13 cellular contexts compared by ENCODE assay signal in genomic region chr10:90847436-90847835, GRCh38. TPM values are rescaled to one million over a fixed set of nuclear protein-coding genes. Genes with fewer than 3 reads are reported as not detected.
DNase-seq lines count a peak whose midpoint lies in the region; ATAC-seq and TF ChIP-seq lines count a peak whose summit lies in the region.
"Had no signal": no experiment of that assay in that cellular context is flagged by ENCODE, and none has a peak within 500 bp of the region (broad histone marks: within the 10 kb centered on the region; RNA-seq: fewer than 3 reads in every experiment).

No MANE protein-coding gene starts in this region.

- H2BK120ac ChIP-seq in mesenchymal stem cell (ENCODE audit: low read depth, low read length) = no peak overlapping the region

- TF ChIP-seq CTCF in adrenal gland (IDR thresholded peaks at IDR 0.05) = no peak

- no peak overlapping the region for H4K8ac ChIP-seq in mesenchymal stem cell (ENCODE audit: low read length)

- H3K4ac ChIP-seq in mesenchymal stem cell (ENCODE audit: low read depth in 1 of 2, low read length in 2 of 2) = no peak overlapping the region

- H2BK5ac ChIP-seq in mesenchymal stem cell (ENCODE audit: low read depth, low read length, poor library complexity, severe bottlenecking) = no peak overlapping the region

- peak overlapping the region; percentile 26 for H3K9ac ChIP-seq in mesenchymal stem cell (ENCODE audit: low read length)

- no peaks in the 10 kb centered on the region for H3K79me1 ChIP-seq in mesenchymal stem cell (replicated peaks; ENCODE audit: low read length, poor library complexity, severe bottlenecking)

- no peak overlapping the region for H3K14ac ChIP-seq in mesenchymal stem cell (ENCODE audit: low read length in 2 of 2)

- H3K36me3 ChIP-seq in adrenal gland (replicated peaks in 1 of 2) (no peaks in the 10 kb centered on the region), mesenchymal stem cell (ENCODE audit: control insufficient read depth in 1 of 2, insufficient read depth in 2 of 2, low read depth in 1 of 2, low read length in 2 of 2) (no peaks in the 10 kb centered on the region)

- H3K9me3 ChIP-seq in adrenal gland (replicated peaks in 1 of 3) (peaks cover 0 to 14% (median 0%) of the 10 kb centered on the region in 3 donors), mesenchymal stem cell (ENCODE audit: control insufficient read depth, low read length) (peaks cover 30% of the 10 kb centered on the region)

- H3K4me1 ChIP-seq in adrenal gland (replicated peaks in 1 of 2) (no peaks in the 10 kb centered on the region), mesenchymal stem cell (ENCODE audit: control insufficient read depth, insufficient read depth, low read depth, low read length) (no peaks in the 10 kb centered on the region)

- no peak overlapping the region for H3K27ac ChIP-seq in adrenal gland
- no peak overlapping the region for H3K27ac ChIP-seq in mesenchymal stem cell (ENCODE audit: low read length, poor library complexity, severe bottlenecking)

- intact Hi-C loops in adrenal gland (cut with DNase I) = no loop called here

- no peak overlapping the region for H3K18ac ChIP-seq in mesenchymal stem cell (ENCODE audit: low read depth in 1 of 2, low read length in 2 of 2)

- H3K23ac ChIP-seq in mesenchymal stem cell (ENCODE audit: low read length in 2 of 2) = no peak overlapping the region

- H2BK15ac ChIP-seq in mesenchymal stem cell (ENCODE audit: low read depth, poor library complexity, severe bottlenecking) = no peak overlapping the region

- peak; percentile 79 for DNase-seq in DMS53 (lab: John Stamatoyannopoulos, UW)
- peak; percentile 88 for DNase-seq in M059J (ENCODE audit: low read depth)
- peak in 6 of 7 donors; percentile 33 to 64 (median 42) for DNase-seq in adrenal gland
- DNase-seq in mesenchymal stem cell = no peak
- no peak for DNase-seq in NCI-H187 treated with DMSO at 0.1 percent for 48 hours (lab: John Stamatoyannopoulos, UW)
- no peak for DNase-seq in germinal center (ENCODE audit: low spot score)
- no peak for DNase-seq in NK-92 (lab: John Stamatoyannopoulos, UW; ENCODE audit: unreplicated experiment)
- DNase-seq: activated naive CD4-positive, alpha-beta T cell treated with anti-CD3 and anti-CD28 coated beads, Interleukin-2, amount 50 U/mL, for 16 hours; NCI-H510A; small intestine; T-helper 9 cell had no signal

- no peak overlapping the region for H3K4me2 ChIP-seq in mesenchymal stem cell (ENCODE audit: low read length, poor library complexity, severe bottlenecking)

- no peak overlapping the region for H2AFZ ChIP-seq in mesenchymal stem cell (ENCODE audit: low read depth, low read length)

- H3K4me3 ChIP-seq in adrenal gland (no peak overlapping the region), mesenchymal stem cell (ENCODE audit: insufficient read depth in 1 of 2, low read depth in 1 of 2, low read length in 2 of 2) (no peak overlapping the region)

- no peak for ATAC-seq in GM19463 (IDR thresholded peaks at IDR 0.05; ENCODE audit: unreplicated experiment)
- ATAC-seq: stimulated activated memory B cell treated with anti-CD40 and anti-IgM and Interleukin-4, amounts not matched to agents 10 μg/mL and 1 μg/mL and 100 μg/mL, for 72 hours had no signal

- TF ChIP-seq POLR2A in adrenal gland (IDR thresholded peaks at IDR 0.05) = no peak

- peaks cover under 1% of the 10 kb centered on the region for H3K27me3 ChIP-seq in adrenal gland
- no peaks in the 10 kb centered on the region for H3K27me3 ChIP-seq in mesenchymal stem cell (ENCODE audit: control insufficient read depth in 1 of 2, insufficient read depth in 1 of 2, low read length in 2 of 2)

- 3 to 20% (median 10%) methylated on average over 1 of the region's 1 CpG for WGBS in adrenal gland, 4 donors
- 57% methylated on average over 1 of the region's 1 CpG for WGBS in mesenchymal stem cell

- H4K91ac ChIP-seq in mesenchymal stem cell (ENCODE audit: low read length) = no peak overlapping the region

- H2BK12ac ChIP-seq in mesenchymal stem cell (ENCODE audit: low read length in 2 of 2) = no peak overlapping the region

- H2AK5ac ChIP-seq in mesenchymal stem cell (ENCODE audit: low read length, severe bottlenecking) = no peak overlapping the region

RNA-seq across cellular contexts. Expression of gene HTR7, which starts 10.4 kb away (rescaled TPM):
- 20.5 and 36.5 TPM in 2 replicates for total RNA-seq in M059J (2014; rRNA removed; shearing (Covaris generic))
- total RNA-seq in adrenal gland = under 1 TPM in 7 of 8 donors, not detected in 1; 0.11 to 0.41 (median 0.35) TPM
- under 1 TPM; 0.03 to 0.48 (median 0.08) TPM for polyA plus RNA-seq in adrenal gland
- 1.3 TPM for polyA plus RNA-seq in mesenchymal stem cell (2013, experiment 1 of 2)
- polyA plus RNA-seq in mesenchymal stem cell (2013, experiment 2 of 2) = 1.2 TPM

RNA-seq across cellular contexts. Expression of gene RPP30, which starts 24.3 kb away (rescaled TPM):
- total RNA-seq in M059J (2014; rRNA removed; shearing (Covaris generic)) = 114 and 121 TPM in 2 replicates
- 10 to 100 TPM; 18.6 to 35.4 (median 26.1) TPM for total RNA-seq in adrenal gland
- polyA plus RNA-seq in adrenal gland = 10 to 100 TPM; 40.8 to 60.7 (median 42.6) TPM
- polyA plus RNA-seq in mesenchymal stem cell (2013, experiment 1 of 2) = 40.3 TPM
- 41.5 TPM for polyA plus RNA-seq in mesenchymal stem cell (2013, experiment 2 of 2)

Comparison
In these comparisons a context has a peak if more than half of its experiments do, and no peak if none do; other contexts are left out.
1. DNase-seq: peak in DMS53 (single experiment), M059J (single experiment) and adrenal gland (6 of 7); none in mesenchymal stem cell (single experiment), NCI-H187 treated with DMSO at 0.1 percent for 48 hours (single experiment), germinal center (single experiment) and NK-92 (single experiment).
2. RNA of gene HTR7, which starts 10.4 kb away (total RNA-seq): 20.5 to 36.5 TPM in M059J; 0.11 to 0.41 TPM in adrenal gland; every median in the first group is over 10 times any median in the second.